Comparison of ENCODE assay signal across 30 cellular contexts in genomic region chr20:11502051-11502450, GRCh38.
A peak's percentile ranks its signal among the peaks of the same experiment; 100 is the strongest.
DNase-seq lines count a peak whose midpoint lies in the region; ATAC-seq, FAIRE-seq and TF ChIP-seq lines count a peak whose summit lies in the region.
"Had no signal": no experiment of that assay in that cellular context is flagged by ENCODE, and none has a peak within 500 bp of the region (broad histone marks: within the 10 kb centered on the region; RNA-seq: fewer than 3 reads in every experiment).

No MANE protein-coding gene starts in this region.

- no peaks in the 10 kb centered on the region for H3K36me3 ChIP-seq in BE2C
- H3K36me3 ChIP-seq: Peyer's patch, SJCRH30, stomach, transverse colon, WERI-Rb-1 had no signal

- ATAC-seq in GM18517 (IDR thresholded peaks at IDR 0.05; ENCODE audit: unreplicated experiment) (no peak), HG03159 (IDR thresholded peaks at IDR 0.05; ENCODE audit: unreplicated experiment) (no peak)
- ATAC-seq: activated naive CD8-positive, alpha-beta T cell treated with anti-CD3 and anti-CD28 coated beads, Interleukin-2, amount 50 U/mL, for 24 hours; K562; left lobe of liver; natural killer cell; right cardiac atrium had no signal

- peak; percentile 5 for DNase-seq in AG10803 (ENCODE audit: low read depth)
- peak; percentile 59 for DNase-seq in M059J (ENCODE audit: low read depth)
- peak; percentile 68 for DNase-seq in RCC 7860 (ENCODE audit: low spot score)
- peak; percentile 44 for DNase-seq in fibroblast of gingiva (ENCODE audit: low read depth)
- no peak for DNase-seq in activated CD4-positive, alpha-beta T cell treated with anti-CD3 and anti-CD28 coated beads for 1 hour
- no peak for DNase-seq in BE2C
- DNase-seq: activated CD8-positive, alpha-beta memory T cell treated with anti-CD3 and anti-CD28 coated beads, Interleukin-2, amount 50 U/mL, for 48 hours; activated effector memory CD4-positive, alpha-beta T cell treated with Interleukin-2 at 50 U/mL for 16 hours; activated naive CD8-positive, alpha-beta T cell treated with anti-CD3 and anti-CD28 coated beads, Interleukin-2, amount 50 U/mL, for 24 hours; C1 segment of cervical spinal cord; head of caudate nucleus; midbrain; natural killer cell; NCI-H1048; NCI-H2029; NCI-H345; Peyer's patch; right cardiac atrium; SJCRH30; stimulated activated CD4-positive, alpha-beta T cell treated with anti-CD3 and anti-CD28 coated beads, Interleukin-15, amount 100 ng/mL, for 24 hours; stomach; T-helper 2 cell; transverse colon; WERI-Rb-1 had no signal

- no peaks in the 10 kb centered on the region for H3K9me3 ChIP-seq in BE2C
- H3K9me3 ChIP-seq: Peyer's patch, SJCRH30, stomach, transverse colon had no signal

- FAIRE-seq in RCC 7860 (lab: Jason Lieb, UNC), result peak; percentile 93
- FAIRE-seq: A204.1, H54, K562 had no signal

- TF ChIP-seq CTCF in AG10803 (conservative IDR thresholded peaks at IDR 0.05; ENCODE audit: low read length) (no peak), BE2C (IDR thresholded peaks at IDR 0.05; ENCODE audit: low read depth, low read length) (no peak)

- no peaks in the 10 kb centered on the region for H3K4me1 ChIP-seq in BE2C
- H3K4me1 ChIP-seq: Peyer's patch, SJCRH30, stomach, transverse colon had no signal

- H3K4me3 ChIP-seq in AG10803 (ENCODE audit: low read length) (no peak overlapping the region), BE2C (ENCODE audit: low read depth, low read length) (no peak overlapping the region)
- H3K4me3 ChIP-seq: K562, Peyer's patch, SJCRH30, stomach, transverse colon had no signal

- no peaks in the 10 kb centered on the region for H3K27me3 ChIP-seq in BE2C
- H3K27me3 ChIP-seq: Peyer's patch, SJCRH30, stomach, transverse colon had no signal

Comparison
In these comparisons a context has a peak if more than half of its experiments do, and no peak if none do; other contexts are left out.
1. DNase-seq: peak in AG10803 (single experiment), M059J (single experiment), RCC 7860 (single experiment) and fibroblast of gingiva (single experiment); none in activated CD4-positive, alpha-beta T cell treated with anti-CD3 and anti-CD28 coated beads for 1 hour (single experiment) and BE2C (single experiment).